In the genomic region with DNA sequence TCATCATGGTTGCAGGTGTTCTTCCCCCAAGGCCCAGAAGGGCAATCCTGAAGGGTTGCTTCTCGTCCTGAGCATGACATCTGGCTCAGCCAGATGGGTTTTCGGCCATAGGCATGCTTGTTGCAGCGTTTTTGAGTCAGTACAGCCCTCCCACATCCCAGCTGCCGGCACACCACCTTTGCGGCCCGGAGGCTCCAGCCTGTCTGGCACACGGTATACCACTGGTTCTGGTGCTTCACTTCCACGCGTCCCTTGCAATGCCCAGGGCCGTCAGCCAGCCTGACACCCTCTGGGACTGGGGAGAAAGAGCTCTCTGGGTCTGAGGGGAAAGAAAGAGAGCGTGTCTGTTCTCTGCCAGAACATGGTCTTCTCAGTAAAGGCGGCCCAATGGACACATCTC, we compare ENCODE assay signal across 12 cellular contexts. TPM values are rescaled to one million over a fixed set of nuclear protein-coding genes. Genes with fewer than 3 reads are reported as not detected.
"Had no signal": no experiment of that assay in that cellular context is flagged by ENCODE, and none has a peak within 500 bp of the region (broad histone marks: within the 10 kb centered on the region; RNA-seq: fewer than 3 reads in every experiment).

No MANE protein-coding gene starts in this region.

- H3K4me3 ChIP-seq: GM23248 had no signal

- DNase-seq: GM23248, GOT3, H7, HCEC 1CT, Karpas-422, KBM-7 had no signal

- H2AFZ ChIP-seq: GM23248 had no signal

- ATAC-seq: HepG2 had no signal

- H3K4me2 ChIP-seq: KMS-11 had no signal

- H3K27ac ChIP-seq: GM23248, HL-60, KMS-11 had no signal

- H3K9ac ChIP-seq: GM23248, KMS-11 had no signal

RNA-seq across cellular contexts. Expression of a gene that starts 7.2 kb away (rescaled TPM):
- total RNA-seq: GM23248, H4, H7, HepG2, HT1080 had no signal
- polyA plus RNA-seq: GM23248, HepG2, IgD-negative memory B cell had no signal

RNA-seq across cellular contexts. Expression of a gene that starts 14.5 kb away (rescaled TPM):
- total RNA-seq: GM23248, H4, H7, HepG2, HT1080 had no signal
- polyA plus RNA-seq: GM23248, HepG2 had no signal

RNA-seq across cellular contexts. Expression of a gene that starts 57.5 kb away (rescaled TPM):
- total RNA-seq: GM23248, H4, H7, HepG2, HT1080 had no signal
- polyA plus RNA-seq: GM23248, HepG2 had no signal
